Comparison of ENCODE assay signal across 19 cellular contexts in the genomic region with DNA sequence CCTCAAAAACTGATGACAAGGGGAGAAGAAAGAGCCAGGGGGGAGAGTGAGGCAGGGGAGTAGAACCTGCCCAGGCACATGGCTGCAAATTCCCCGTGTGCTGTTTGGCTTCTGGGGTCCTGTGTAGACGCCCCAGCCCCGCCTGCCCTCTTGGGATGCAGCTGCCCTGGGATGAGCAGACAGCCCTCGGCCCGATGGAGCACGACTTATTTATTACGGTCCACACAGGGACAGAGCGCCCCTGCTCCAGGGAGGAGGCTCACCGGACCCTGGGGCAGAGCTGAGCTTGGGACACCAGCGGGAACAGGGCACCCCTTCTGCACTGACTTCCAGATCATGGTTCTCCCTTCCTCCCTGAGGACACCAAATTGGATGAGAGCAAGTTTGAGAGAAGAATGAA. TPM values are rescaled to one million over a fixed set of nuclear protein-coding genes. Genes with fewer than 3 reads are reported as not detected.
A peak's percentile ranks its signal among the peaks of the same experiment; 100 is the strongest.
DNase-seq lines count a peak whose midpoint lies in the region; ATAC-seq and TF ChIP-seq lines count a peak whose summit lies in the region.
"Had no signal": no experiment of that assay in that cellular context is flagged by ENCODE, and none has a peak within 500 bp of the region (broad histone marks: within the 10 kb centered on the region; RNA-seq: fewer than 3 reads in every experiment).

No MANE protein-coding gene starts in this region.

- peak overlapping the region in 2 of 3 donors; percentile 13 to 54 for H3K4me3 ChIP-seq in skeletal muscle tissue (ENCODE audit: low read length in 3 of 3)
- H3K4me3 ChIP-seq: dorsolateral prefrontal cortex, K562 had no signal

- H3K4me3 Mint-ChIP-seq in CD4-positive, alpha-beta T cell: no peak overlapping the region
- H3K4me3 Mint-ChIP-seq in dendritic cell treated with granulocyte-macrophage colony-stimulating factor and Interleukin-4, amounts not matched to agents 40 ng/mL and 50 ng/mL, for 4 days: no peak overlapping the region
- H3K4me3 Mint-ChIP-seq in activated T-cell treated with anti-CD3 and anti-CD28 coated beads, Interleukin-2, amount 50 U/mL, for 4 hours: no peak overlapping the region
- H3K4me3 Mint-ChIP-seq: memory B cell had no signal

- H3K9me3 Mint-ChIP-seq in CD4-positive, alpha-beta T cell: no peaks in the 10 kb centered on the region
- H3K9me3 Mint-ChIP-seq in dendritic cell treated with granulocyte-macrophage colony-stimulating factor and Interleukin-4, amounts not matched to agents 40 ng/mL and 50 ng/mL, for 4 days: no peaks in the 10 kb centered on the region
- H3K9me3 Mint-ChIP-seq in activated T-cell treated with anti-CD3 and anti-CD28 coated beads, Interleukin-2, amount 50 U/mL, for 4 hours: no peaks in the 10 kb centered on the region

- POLR2A ChIA-PET in CD4-positive, alpha-beta T cell (lab: Charles Lee): interaction anchor here (4.8 kb wide), 1 partner anchor 8 kb away, joined by 35 read pairs; no protein-coding TSS in a partner anchor

- CTCF ChIA-PET in CD4-positive, alpha-beta T cell (lab: Charles Lee): no interaction called here

- peak overlapping the region; percentile 61 to 94 (median 79) for H3K9ac ChIP-seq in skeletal muscle tissue (ENCODE audit: low read depth in 1 of 3, low read length in 3 of 3)

- H3K36me3 ChIP-seq in KOPT-K1 (ENCODE audit: insufficient read depth, low read length): peaks cover 40% of the 10 kb centered on the region
- peaks cover 3 to 22% (median 9%) of the 10 kb centered on the region in 3 donors for H3K36me3 ChIP-seq in skeletal muscle tissue (ENCODE audit: control insufficient read depth in 3 of 3, insufficient read depth in 3 of 3, low read length in 3 of 3)

- no peak for DNase-seq in CD4-positive, alpha-beta T cell
- DNase-seq in T-helper 9 cell: no peak
- no peak for DNase-seq in activated gamma-delta T cell treated with Interleukin-2 at 50 U/mL for 16 hours
- no peak for DNase-seq in activated T-cell treated with anti-CD3 and anti-CD28 coated beads, Interleukin-2, amount 50 U/mL, for 4 hours
- DNase-seq: activated CD4-positive, alpha-beta T cell treated with anti-CD3 and anti-CD28 coated beads, Interleukin-2, amount 50 U/mL, for 1 hour; activated effector memory CD4-positive, alpha-beta T cell treated with anti-CD3 and anti-CD28 coated beads, Interleukin-2, amount 50 U/mL, for 16 hours; C1 segment of cervical spinal cord; DMS79 treated with DMSO at 0.1 percent for 48 hours; dorsolateral prefrontal cortex; NCI-H1436 treated with DMSO at 0.1 percent for 48 hours; small intestine; stimulated activated naive CD8-positive, alpha-beta T cell treated with anti-CD3 and anti-CD28 coated beads, Interleukin-15, amount 100 ng/mL, for 72 hours had no signal

- H3K27ac Mint-ChIP-seq in CD4-positive, alpha-beta T cell: peak overlapping the region; percentile 82
- peak overlapping the region; percentile 97 for H3K27ac Mint-ChIP-seq in dendritic cell treated with granulocyte-macrophage colony-stimulating factor and Interleukin-4, amounts not matched to agents 40 ng/mL and 50 ng/mL, for 4 days
- H3K27ac Mint-ChIP-seq: memory B cell had no signal

- no peaks in the 10 kb centered on the region for H3K36me3 Mint-ChIP-seq in CD4-positive, alpha-beta T cell (ENCODE audit: low read depth)
- peaks cover 21% of the 10 kb centered on the region for H3K36me3 Mint-ChIP-seq in dendritic cell treated with granulocyte-macrophage colony-stimulating factor and Interleukin-4, amounts not matched to agents 40 ng/mL and 50 ng/mL, for 4 days (ENCODE audit: low read depth)
- H3K36me3 Mint-ChIP-seq in activated T-cell treated with anti-CD3 and anti-CD28 coated beads, Interleukin-2, amount 50 U/mL, for 4 hours (ENCODE audit: insufficient read depth): peaks cover 2% of the 10 kb centered on the region
- H3K36me3 Mint-ChIP-seq: memory B cell had no signal

- no peak for ATAC-seq in CD4-positive, alpha-beta T cell (ENCODE audit: poor library complexity)
- ATAC-seq in HG03175 (IDR thresholded peaks at IDR 0.05; ENCODE audit: unreplicated experiment): no peak
- ATAC-seq in activated T-cell treated with anti-CD3 and anti-CD28 coated beads, Interleukin-2, amount 50 U/mL, for 4 hours: no peak
- ATAC-seq: K562; stimulated activated naive CD8-positive, alpha-beta T cell treated with anti-CD3 and anti-CD28 coated beads, Interleukin-15, amount 100 ng/mL, for 72 hours had no signal

- no peaks in the 10 kb centered on the region for H3K9me3 ChIP-seq in CD4-positive, alpha-beta T cell (ENCODE audit: control insufficient read depth, low read length)
- H3K9me3 ChIP-seq in KOPT-K1 (ENCODE audit: insufficient read depth, low read length, poor library complexity, severe bottlenecking): no peaks in the 10 kb centered on the region
- no peaks in the 10 kb centered on the region for H3K9me3 ChIP-seq in skeletal muscle tissue (ENCODE audit: control insufficient read depth in 3 of 3, low read length in 3 of 3)

- H3K27ac ChIP-seq in CD4-positive, alpha-beta T cell (ENCODE audit: low read depth, low read length): no peak overlapping the region
- H3K27ac ChIP-seq in KOPT-K1 (ENCODE audit: low read depth, low read length, poor library complexity, severe bottlenecking): peak overlapping the region; percentile 99
- H3K27ac ChIP-seq in skeletal muscle tissue (ENCODE audit: low read depth, low read length): peak overlapping the region; percentile 96

- intact Hi-C loops in CD4-positive, alpha-beta T cell (cut with DNase I, micrococcal nuclease): loop anchor here in 1 of 2 experiments (5.0 kb wide), 1 partner anchor 35 kb away; no protein-coding TSS in a partner anchor
- intact Hi-C loops in dendritic cell treated with granulocyte-macrophage colony-stimulating factor and Interleukin-4, amounts not matched to agents 40 ng/mL and 50 ng/mL, for 4 days (cut with micrococcal nuclease): no loop called here

- TF ChIP-seq CTCF in CD4-positive, alpha-beta T cell (IDR thresholded peaks at IDR 0.05): no peak

- H3K27me3 Mint-ChIP-seq in CD4-positive, alpha-beta T cell: peaks cover 3% of the 10 kb centered on the region
- H3K27me3 Mint-ChIP-seq in dendritic cell treated with granulocyte-macrophage colony-stimulating factor and Interleukin-4, amounts not matched to agents 40 ng/mL and 50 ng/mL, for 4 days: peaks cover 12% of the 10 kb centered on the region
- H3K27me3 Mint-ChIP-seq in activated T-cell treated with anti-CD3 and anti-CD28 coated beads, Interleukin-2, amount 50 U/mL, for 4 hours (ENCODE audit: low read depth): peaks cover 11% of the 10 kb centered on the region

- H3K4me1 Mint-ChIP-seq in CD4-positive, alpha-beta T cell (ENCODE audit: low read depth): peaks cover 66% of the 10 kb centered on the region
- peaks cover 88% of the 10 kb centered on the region for H3K4me1 Mint-ChIP-seq in dendritic cell treated with granulocyte-macrophage colony-stimulating factor and Interleukin-4, amounts not matched to agents 40 ng/mL and 50 ng/mL, for 4 days (ENCODE audit: low read depth)
- peaks cover 48% of the 10 kb centered on the region for H3K4me1 Mint-ChIP-seq in activated T-cell treated with anti-CD3 and anti-CD28 coated beads, Interleukin-2, amount 50 U/mL, for 4 hours (ENCODE audit: low read depth)

- H3K4me1 ChIP-seq in skeletal muscle tissue (ENCODE audit: control insufficient read depth in 3 of 3, insufficient read depth in 3 of 3, low read length in 3 of 3): peaks cover 76 to 80% (median 79%) of the 10 kb centered on the region in 3 donors

- peaks cover 2% of the 10 kb centered on the region for H3K27me3 ChIP-seq in CD4-positive, alpha-beta T cell (ENCODE audit: control insufficient read depth, insufficient read depth, low read length)
- no peaks in the 10 kb centered on the region for H3K27me3 ChIP-seq in skeletal muscle tissue (ENCODE audit: control insufficient read depth in 3 of 3, insufficient read depth in 3 of 3, low read length in 3 of 3)
- H3K27me3 ChIP-seq: dorsolateral prefrontal cortex had no signal

RNA-seq across cellular contexts. Expression of a gene that starts 9.1 kb away (rescaled TPM):
- not detected for total RNA-seq in CD4-positive, alpha-beta T cell
- total RNA-seq in skeletal muscle tissue: 6.3 TPM
- under 1 TPM in 1 of 3 donors, not detected in 2; 0.11 TPM for total RNA-seq in activated T-cell treated with anti-CD3 and anti-CD28 coated beads, Interleukin-2, amount 50 U/mL, for 4 hours
- total RNA-seq: astrocyte had no signal

RNA-seq across cellular contexts. Expression of a gene that starts 40.8 kb away (rescaled TPM):
- 1 to 10 TPM; 6.2 to 7.5 TPM for total RNA-seq in CD4-positive, alpha-beta T cell
- total RNA-seq in skeletal muscle tissue: 12.5 TPM
- 10 to 100 TPM; 11.5 to 13.4 (median 13.4) TPM for total RNA-seq in activated T-cell treated with anti-CD3 and anti-CD28 coated beads, Interleukin-2, amount 50 U/mL, for 4 hours
